ENCODE assay signal across 21 cellular contexts in genomic region chr1:202801169-202801568, GRCh38. TPM values are rescaled to one million over a fixed set of nuclear protein-coding genes. Genes with fewer than 3 reads are reported as not detected.
DNase-seq lines count a peak whose midpoint lies in the region; ATAC-seq, FAIRE-seq and TF ChIP-seq lines count a peak whose summit lies in the region.
"Had no signal": no experiment of that assay in that cellular context is flagged by ENCODE, and none has a peak within 500 bp of the region (broad histone marks: within the 10 kb centered on the region; RNA-seq: fewer than 3 reads in every experiment).

No MANE protein-coding gene starts in this region.

- TF ChIP-seq EP300 in SK-N-SH (IDR thresholded peaks at IDR 0.05; ENCODE audit: borderline replicate concordance in 1 of 2, low read depth in 1 of 2, low read length in 1 of 2): no peak

- CTCF ChIA-PET in SK-N-SH (lab: Yijun Ruan, JAX): no interaction called here

- H3K36me3 ChIP-seq in SK-N-SH (replicated peaks in 1 of 2; ENCODE audit: control insufficient read depth in 1 of 2, insufficient read depth in 2 of 2, low read length in 1 of 2): peaks cover 0 to 10% of the 10 kb centered on the region in 2 experiments

- DNase-seq in SK-N-SH (no peak), progenitor cell of endocrine pancreas (ENCODE audit: low spot score, unreplicated experiment) (no peak), frontal cortex (ENCODE audit: low spot score in 2 of 2) (no peak), NCI-H446 (lab: John Stamatoyannopoulos, UW) (no peak), midbrain (lab: John Stamatoyannopoulos, UW) (no peak)
- DNase-seq: CD4-positive, alpha-beta memory T cell; DMS153; DMS79; GF-D8; HCEC 1CT; IMR-90 had no signal

- H3K4me3 Mint-ChIP-seq in brain: peak overlapping the region in 4 of 5 experiments; percentile 16 to 59 (median 30)
- H3K4me3 Mint-ChIP-seq in progenitor cell of endocrine pancreas (ENCODE audit: low read depth): no peak overlapping the region
- H3K4me3 Mint-ChIP-seq: CD14-positive monocyte, GM23338 had no signal

- H3K4me3 ChIP-seq in SK-N-SH (ENCODE audit: low read depth in 2 of 2, low read length in 1 of 2): no peak overlapping the region
- H3K4me3 ChIP-seq: A549, BLaER1, GM23338 had no signal

- FAIRE-seq in frontal cortex (lab: Jason Lieb, UNC): no peak
- FAIRE-seq: A549, H54, HTR-8/SVneo had no signal

- peaks cover 17 to 29% of the 10 kb centered on the region in 2 experiments; a peak in 3 of 4 replicates for H3K4me1 ChIP-seq in SK-N-SH (ENCODE audit: control insufficient read depth in 1 of 2, insufficient read depth in 2 of 2, low read depth in 1 of 2, low read length in 1 of 2)

- H3K27me3 Mint-ChIP-seq in brain (no peaks in the 10 kb centered on the region), progenitor cell of endocrine pancreas (no peaks in the 10 kb centered on the region)
- H3K27me3 Mint-ChIP-seq: CD4-positive, alpha-beta memory T cell had no signal

- no peaks in the 10 kb centered on the region for H3K9me3 ChIP-seq in SK-N-SH
- H3K9me3 ChIP-seq: A549, BLaER1 had no signal

- peaks cover 98% of the 10 kb centered on the region for H4K20me1 ChIP-seq in SK-N-SH (ENCODE audit: insufficient read depth)

- no peak overlapping the region for H3K27ac ChIP-seq in SK-N-SH (ENCODE audit: low read depth in 2 of 2, low read length in 1 of 2)
- H3K27ac ChIP-seq: 22Rv1, BLaER1 had no signal

- H3F3A ChIP-seq in SK-N-SH (replicated peaks; ENCODE audit: insufficient read depth): peaks cover 9% of the 10 kb centered on the region

- peak overlapping the region in 2 of 5 experiments; percentile 58 to 67 for H3K27ac Mint-ChIP-seq in brain
- H3K27ac Mint-ChIP-seq in progenitor cell of endocrine pancreas: peak overlapping the region; percentile 75
- H3K27ac Mint-ChIP-seq: CD14-positive monocyte, GM23338 had no signal

- no peak for ATAC-seq in SK-N-SH treated with all-trans-retinoic acid at 6 μM for 48 hours
- ATAC-seq: A549, GM23338 had no signal

- no peaks in the 10 kb centered on the region for H3K9me2 ChIP-seq in SK-N-SH

- H3K4me1 Mint-ChIP-seq in brain (peaks cover 85% of the 10 kb centered on the region), progenitor cell of endocrine pancreas (ENCODE audit: low read depth) (peaks cover 30% of the 10 kb centered on the region)

- H3K9me3 Mint-ChIP-seq in brain (peaks cover 0 to 3% (median 0%) of the 10 kb centered on the region in 5 experiments), progenitor cell of endocrine pancreas (ENCODE audit: low read depth) (no peaks in the 10 kb centered on the region)
- H3K9me3 Mint-ChIP-seq: CD4-positive, alpha-beta memory T cell; GM23338 had no signal

- H3K36me3 Mint-ChIP-seq in brain (peaks cover 53% of the 10 kb centered on the region), progenitor cell of endocrine pancreas (ENCODE audit: insufficient read depth) (peaks cover 9% of the 10 kb centered on the region)
- H3K36me3 Mint-ChIP-seq: CD4-positive, alpha-beta memory T cell had no signal

- POLR2A ChIA-PET in SK-N-SH (lab: Yijun Ruan, JAX): interaction anchor here (1.4 kb wide), 1 partner anchor 9 kb away, joined by 4 read pairs; the partner anchor contains the start of gene PCAT6

- H3K27me3 ChIP-seq in SK-N-SH (ENCODE audit: insufficient read depth): no peaks in the 10 kb centered on the region
- H3K27me3 ChIP-seq: BLaER1 had no signal

- no peak for TF ChIP-seq CTCF in SK-N-SH (IDR thresholded peaks at IDR 0.05)
- no peak for TF ChIP-seq CTCF in brain (conservative IDR thresholded peaks at IDR 0.05)
- no peak for TF ChIP-seq CTCF in progenitor cell of endocrine pancreas (IDR thresholded peaks at IDR 0.05; ENCODE audit: unreplicated experiment)

- H2AFZ ChIP-seq in SK-N-SH (ENCODE audit: low read depth): no peak overlapping the region
- H2AFZ ChIP-seq: GM23338 had no signal

- 94% methylated on average over 2 of the region's 2 CpGs for WGBS in SK-N-SH (ENCODE audit: low lambda C conversion rate)

- 0 out of 2 replicates have a peak overlapping the region, but pooled peaks have one; percentile 4 for H3K4me2 ChIP-seq in SK-N-SH
- H3K4me2 ChIP-seq: A549, GM23338 had no signal

- TF ChIP-seq RAD21 in SK-N-SH (IDR thresholded peaks at IDR 0.05; ENCODE audit: low read length): no peak

- H3K79me2 ChIP-seq in SK-N-SH (ENCODE audit: insufficient read depth): peaks cover 100% of the 10 kb centered on the region

- H3K9ac ChIP-seq in SK-N-SH: no peak overlapping the region
- H3K9ac ChIP-seq: BLaER1 had no signal

TF ChIP-seq in SK-N-SH, 30 proteins besides CTCF, POLR2A, EP300 and RAD21:
- TF ChIP-seq MXI1 (IDR thresholded peaks at IDR 0.05; ENCODE audit: low read depth, low read length) (no peak), TEAD4 (IDR thresholded peaks at IDR 0.05; ENCODE audit: borderline replicate concordance, insufficient read depth) (no peak), GATA2 (CRISPR knock-in tag; IDR thresholded peaks at IDR 0.05) (no peak), RXRA (IDR thresholded peaks at IDR 0.05; ENCODE audit: borderline replicate concordance, low read depth) (no peak), YY1 (IDR thresholded peaks at IDR 0.05; ENCODE audit: low read depth) (no peak), TAF1 (IDR thresholded peaks at IDR 0.05; ENCODE audit: borderline replicate concordance, low read depth, low read length) (no peak), EZH2phosphoT487 (IDR thresholded peaks at IDR 0.05; ENCODE audit: borderline replicate concordance, low read depth) (no peak), POLR2AphosphoS5 (IDR thresholded peaks at IDR 0.05; ENCODE audit: low read depth, low read length) (no peak), SIN3A (IDR thresholded peaks at IDR 0.05; ENCODE audit: borderline replicate concordance, low read depth, low read length) (no peak), NFIC (IDR thresholded peaks at IDR 0.05; ENCODE audit: borderline replicate concordance) (no peak), JUND (IDR thresholded peaks at IDR 0.05) (no peak), NRF1 (IDR thresholded peaks at IDR 0.05; ENCODE audit: low read depth, low read length) (no peak), FOXM1 (IDR thresholded peaks at IDR 0.05; ENCODE audit: low read depth) (no peak), ELF1 (IDR thresholded peaks at IDR 0.05) (no peak), RCOR1 (IDR thresholded peaks at IDR 0.05; ENCODE audit: low read length) (no peak)

TF ChIP-seq in SK-N-SH treated with all-trans-retinoic acid at 6 μM for 48 hours, 23 proteins besides CTCF, POLR2A, EP300 and RAD21 (continues in another document):
- TF ChIP-seq ZFP30 (CRISPR knock-in tag; IDR thresholded peaks at IDR 0.05): no peak
- no peak for TF ChIP-seq TOX (CRISPR knock-in tag; IDR thresholded peaks at IDR 0.05; ENCODE audit: borderline replicate concordance)
- TF ChIP-seq PPARA (CRISPR knock-in tag; IDR thresholded peaks at IDR 0.05; ENCODE audit: borderline replicate concordance): no peak
- TF ChIP-seq PATZ1 (CRISPR knock-in tag; IDR thresholded peaks at IDR 0.05; ENCODE audit: borderline replicate concordance): no peak
- TF ChIP-seq ZC3H10 (CRISPR knock-in tag; IDR thresholded peaks at IDR 0.05): no peak
- TF ChIP-seq TCF4 (CRISPR knock-in tag; IDR thresholded peaks at IDR 0.05; ENCODE audit: borderline replicate concordance): no peak
- TF ChIP-seq CSRNP3 (CRISPR knock-in tag; IDR thresholded peaks at IDR 0.05): no peak
- no peak for TF ChIP-seq BACH2 (CRISPR knock-in tag; IDR thresholded peaks at IDR 0.05; ENCODE audit: borderline replicate concordance)
- no peak for TF ChIP-seq ZNF8 (CRISPR knock-in tag; IDR thresholded peaks at IDR 0.05)
- no peak for TF ChIP-seq ISL1 (CRISPR knock-in tag; IDR thresholded peaks at IDR 0.05)
- no peak for TF ChIP-seq ZNF565 (CRISPR knock-in tag; conservative IDR thresholded peaks at IDR 0.05; ENCODE audit: low read depth)

RNA-seq across cellular contexts. Expression of gene KDM5B, which starts 7.1 kb away (rescaled TPM):
- polyA plus RNA-seq in SK-N-SH (2012; rRNA removed) (21.7 and 25.1 TPM in 2 replicates), brain (ENCODE audit: insufficient read depth, low read depth, low replicate concordance) (61.5 TPM)
- polyA plus RNA-seq in SK-N-SH (2012; cell fraction: cytosol; rRNA removed): 19.4 and 20.2 TPM in 2 replicates
- polyA plus RNA-seq in SK-N-SH (2012; cell fraction: nucleus; rRNA removed): 44.3 and 67.7 TPM in 2 replicates
- total RNA-seq in progenitor cell of endocrine pancreas (312 and 316 TPM in 2 replicates), frontal cortex (148 TPM)

RNA-seq across cellular contexts. Expression of gene PCAT6, which starts 9.6 kb away (rescaled TPM):
- polyA plus RNA-seq in SK-N-SH (2012; rRNA removed): 5.1 and 6.9 TPM in 2 replicates
- 4.0 and 4.9 TPM in 2 replicates for polyA plus RNA-seq in SK-N-SH (2012; cell fraction: cytosol; rRNA removed)
- polyA plus RNA-seq in SK-N-SH (2012; cell fraction: nucleus; rRNA removed): 6.8 and 8.3 TPM in 2 replicates
- 14.5 TPM for polyA plus RNA-seq in brain (ENCODE audit: insufficient read depth, low read depth, low replicate concordance)
- 5.6 and 5.7 TPM in 2 replicates for total RNA-seq in progenitor cell of endocrine pancreas
- not detected for total RNA-seq in frontal cortex
- total RNA-seq: CD4-positive, alpha-beta memory T cell; Daoy; IMR-90 had no signal
- polyA plus RNA-seq: CD14-positive monocyte had no signal
